ENCODE assay signal across 9 cellular contexts in genomic region chr13:79403113-79403512, GRCh38. TPM values are rescaled to one million over a fixed set of nuclear protein-coding genes. Genes with fewer than 3 reads are reported as not detected.
DNase-seq lines count a peak whose midpoint lies in the region; ATAC-seq and TF ChIP-seq lines count a peak whose summit lies in the region.
"Had no signal": no experiment of that assay in that cellular context is flagged by ENCODE, and none has a peak within 500 bp of the region (broad histone marks: within the 10 kb centered on the region; RNA-seq: fewer than 3 reads in every experiment).

No MANE protein-coding gene starts in this region.

- DNase-seq in CD8-positive, alpha-beta memory T cell: no peak
- no peak for DNase-seq in HEK293T (ENCODE audit: extremely low spot score)
- no peak for DNase-seq in activated naive CD8-positive, alpha-beta T cell treated with anti-CD3 and anti-CD28 coated beads, Interleukin-2, amount 50 U/mL, for 24 hours
- no peak for DNase-seq in naive thymus-derived CD4-positive, alpha-beta T cell
- no peak for DNase-seq in MV-4-11 (lab: John Stamatoyannopoulos, UW)
- no peak for DNase-seq in sigmoid colon
- no peak for DNase-seq in AG20443 (ENCODE audit: low spot score)
- no peak for DNase-seq in DMS79 (lab: John Stamatoyannopoulos, UW)
- DNase-seq: cerebellar nuclear complex had no signal

- no peak overlapping the region for H3K27ac ChIP-seq in CD8-positive, alpha-beta memory T cell (ENCODE audit: low read depth, low read length)
- H3K27ac ChIP-seq in naive thymus-derived CD4-positive, alpha-beta T cell (ENCODE audit: low read depth, low read length): peak overlapping the region; percentile 91
- peak overlapping the region in 1 of 4 donors; percentile 0 for H3K27ac ChIP-seq in sigmoid colon

- no peak for TF ChIP-seq CTCF in sigmoid colon (IDR thresholded peaks at IDR 0.05)

- no peak for ATAC-seq in activated naive CD8-positive, alpha-beta T cell treated with anti-CD3 and anti-CD28 coated beads, Interleukin-2, amount 50 U/mL, for 24 hours
- ATAC-seq in naive thymus-derived CD4-positive, alpha-beta T cell: no peak

- peak overlapping the region in 5 of 8 donors; percentile 4 to 85 (median 73) for H3K27ac Mint-ChIP-seq in CD8-positive, alpha-beta memory T cell
- H3K27ac Mint-ChIP-seq in activated naive CD8-positive, alpha-beta T cell treated with anti-CD3 and anti-CD28 coated beads, Interleukin-2, amount 50 U/mL, for 24 hours: peak overlapping the region; percentile 69
- peak overlapping the region in 4 of 9 donors; percentile 45 to 88 (median 76) for H3K27ac Mint-ChIP-seq in naive thymus-derived CD4-positive, alpha-beta T cell

- no peak for TF ChIP-seq POLR2A in sigmoid colon (IDR thresholded peaks at IDR 0.05)

- no peaks in the 10 kb centered on the region for H3K27me3 ChIP-seq in CD8-positive, alpha-beta memory T cell (ENCODE audit: insufficient read depth, low read length, poor library complexity, severe bottlenecking)
- H3K27me3 ChIP-seq in naive thymus-derived CD4-positive, alpha-beta T cell (ENCODE audit: control insufficient read depth in 2 of 2, insufficient read depth in 2 of 2, low read length in 2 of 2): no peaks in the 10 kb centered on the region
- H3K27me3 ChIP-seq in sigmoid colon: no peaks in the 10 kb centered on the region

- peaks cover 16 to 17% (median 17%) of the 10 kb centered on the region in 3 donors for H3K4me1 Mint-ChIP-seq in CD8-positive, alpha-beta memory T cell
- H3K4me1 Mint-ChIP-seq in activated naive CD8-positive, alpha-beta T cell treated with anti-CD3 and anti-CD28 coated beads, Interleukin-2, amount 50 U/mL, for 24 hours: peaks cover 62% of the 10 kb centered on the region
- peaks cover 17 to 56% (median 54%) of the 10 kb centered on the region in 7 donors for H3K4me1 Mint-ChIP-seq in naive thymus-derived CD4-positive, alpha-beta T cell

- no peaks in the 10 kb centered on the region for H3K36me3 ChIP-seq in CD8-positive, alpha-beta memory T cell (ENCODE audit: insufficient read depth, low read length)
- peaks cover 0 to 7% (median 0%) of the 10 kb centered on the region in 3 experiments for H3K36me3 ChIP-seq in naive thymus-derived CD4-positive, alpha-beta T cell (ENCODE audit: control insufficient read depth in 2 of 3, insufficient read depth in 3 of 3, low read length in 3 of 3)
- H3K36me3 ChIP-seq in sigmoid colon: peaks cover 0 to 6% (median 0%) of the 10 kb centered on the region in 4 donors

- H3K4me1 ChIP-seq in CD8-positive, alpha-beta memory T cell (ENCODE audit: insufficient read depth, low read length): peaks cover 65% of the 10 kb centered on the region
- H3K4me1 ChIP-seq in naive thymus-derived CD4-positive, alpha-beta T cell (ENCODE audit: control insufficient read depth in 2 of 2, insufficient read depth in 2 of 2, low read length in 2 of 2): peaks cover 44% of the 10 kb centered on the region in 2 donors
- peaks cover 0 to 61% (median 47%) of the 10 kb centered on the region in 4 donors for H3K4me1 ChIP-seq in sigmoid colon

- CTCF ChIA-PET in CD8-positive, alpha-beta memory T cell (lab: Charles Lee): interaction anchor here (0.9 to 7.3 kb wide), 4 partner anchors 10 to 78 kb away, joined by 3 to 45 read pairs (median 4); partner anchors contain the start of gene NDFIP2
- CTCF ChIA-PET in HEK293T (lab: Yijun Ruan, JAX): interaction anchor here (0.6 to 2.6 kb wide), 4 partner anchors 12 to 1674 kb away, joined by 3 to 10 read pairs (median 4); no protein-coding TSS in a partner anchor
- CTCF ChIA-PET in naive thymus-derived CD4-positive, alpha-beta T cell (lab: Charles Lee): interaction anchor here (0.6 to 4.0 kb wide), 3 partner anchors 10 to 87 kb away, joined by 3 to 34 read pairs (median 6); no protein-coding TSS in a partner anchor

- H3K27me3 Mint-ChIP-seq in CD8-positive, alpha-beta memory T cell: no peaks in the 10 kb centered on the region
- no peaks in the 10 kb centered on the region for H3K27me3 Mint-ChIP-seq in activated naive CD8-positive, alpha-beta T cell treated with anti-CD3 and anti-CD28 coated beads, Interleukin-2, amount 50 U/mL, for 24 hours
- H3K27me3 Mint-ChIP-seq in naive thymus-derived CD4-positive, alpha-beta T cell: no peaks in the 10 kb centered on the region

- no peaks in the 10 kb centered on the region for H3K9me3 Mint-ChIP-seq in CD8-positive, alpha-beta memory T cell
- no peaks in the 10 kb centered on the region for H3K9me3 Mint-ChIP-seq in activated naive CD8-positive, alpha-beta T cell treated with anti-CD3 and anti-CD28 coated beads, Interleukin-2, amount 50 U/mL, for 24 hours
- peaks cover 0 to 3% (median 0%) of the 10 kb centered on the region in 11 donors for H3K9me3 Mint-ChIP-seq in naive thymus-derived CD4-positive, alpha-beta T cell

- POLR2A ChIA-PET in CD8-positive, alpha-beta memory T cell (lab: Charles Lee): no interaction called here
- POLR2A ChIA-PET in HEK293T (lab: Yijun Ruan, JAX): interaction anchor here (0.6 to 1.7 kb wide), 4 partner anchors 9 to 938 kb away, joined by 3 to 5 read pairs (median 3); partner anchors contain the start of genes NDFIP2 and SPRY2
- POLR2A ChIA-PET in naive thymus-derived CD4-positive, alpha-beta T cell (lab: Charles Lee): interaction anchor here (3.0 kb wide), 1 partner anchor 10 kb away, joined by 26 read pairs; no protein-coding TSS in a partner anchor

- H3K4me3 ChIP-seq in CD8-positive, alpha-beta memory T cell (ENCODE audit: low read length): peak overlapping the region; percentile 87
- peak overlapping the region; percentile 93 for H3K4me3 ChIP-seq in naive thymus-derived CD4-positive, alpha-beta T cell (ENCODE audit: low read length)
- H3K4me3 ChIP-seq in sigmoid colon: peak overlapping the region in 1 of 4 donors; percentile 87

- H3K9me3 ChIP-seq in CD8-positive, alpha-beta memory T cell (ENCODE audit: low read length): no peaks in the 10 kb centered on the region
- no peaks in the 10 kb centered on the region for H3K9me3 ChIP-seq in naive thymus-derived CD4-positive, alpha-beta T cell (ENCODE audit: control insufficient read depth in 2 of 3, low read length in 3 of 3)
- no peaks in the 10 kb centered on the region for H3K9me3 ChIP-seq in sigmoid colon

- 47 to 55% methylated on average over 4 of the region's 4 CpGs for WGBS in sigmoid colon, 2 donors

- peaks cover 0 to 34% (median 5%) of the 10 kb centered on the region in 3 donors for H3K36me3 Mint-ChIP-seq in CD8-positive, alpha-beta memory T cell
- peaks cover 40% of the 10 kb centered on the region for H3K36me3 Mint-ChIP-seq in activated naive CD8-positive, alpha-beta T cell treated with anti-CD3 and anti-CD28 coated beads, Interleukin-2, amount 50 U/mL, for 24 hours (ENCODE audit: low read depth)
- H3K36me3 Mint-ChIP-seq in naive thymus-derived CD4-positive, alpha-beta T cell: peaks cover 0 to 28% (median 7%) of the 10 kb centered on the region in 5 donors

- H3K4me3 Mint-ChIP-seq in CD8-positive, alpha-beta memory T cell: no peak overlapping the region
- no peak overlapping the region for H3K4me3 Mint-ChIP-seq in activated naive CD8-positive, alpha-beta T cell treated with anti-CD3 and anti-CD28 coated beads, Interleukin-2, amount 50 U/mL, for 24 hours
- no peak overlapping the region for H3K4me3 Mint-ChIP-seq in naive thymus-derived CD4-positive, alpha-beta T cell

- intact Hi-C loops in naive thymus-derived CD4-positive, alpha-beta T cell (cut with micrococcal nuclease): no loop called here
- intact Hi-C loops in sigmoid colon (cut with DNase I): loop anchor here (10.0 kb wide), 2 partner anchors 748 to 1268 kb away; partner anchors contain the start of gene OBI1

- no peak for TF ChIP-seq EP300 in sigmoid colon (IDR thresholded peaks at IDR 0.05)

TF ChIP-seq in HEK293T, 16 proteins besides CTCF, POLR2A, EP300 and RAD21:
- TF ChIP-seq HDGF (IDR thresholded peaks at IDR 0.05; ENCODE audit: borderline replicate concordance): no peak
- 0 out of 2 replicates have a peak, but pooled peaks have one; percentile 26 for TF ChIP-seq PKNOX1 (IDR thresholded peaks at IDR 0.05)
- peak; percentile 72; the same call in 1 of the 2 replicates for TF ChIP-seq ZNF384 (IDR thresholded peaks at IDR 0.05)

RNA-seq across cellular contexts. Expression of gene RBM26, which starts 2.9 kb away (rescaled TPM):
- 10 to 100 TPM; 59.4 to 61.7 TPM for total RNA-seq in CD8-positive, alpha-beta memory T cell
- polyA plus RNA-seq in CD8-positive, alpha-beta memory T cell: 15.8 TPM
- total RNA-seq in naive thymus-derived CD4-positive, alpha-beta T cell: 100 to 1,000 TPM in 2 of 5 experiments, 10 to 100 TPM in 3; 75.4 to 136 (median 85.2) TPM
- polyA plus RNA-seq in naive thymus-derived CD4-positive, alpha-beta T cell: 10 to 100 TPM; 15.7 to 18.8 TPM
- 10 to 100 TPM; 29.6 to 47.4 (median 38.0) TPM for total RNA-seq in sigmoid colon
- polyA plus RNA-seq in sigmoid colon: 10 to 100 TPM in 1 of 3 donors, 1 to 10 TPM in 2; 4.8 to 19.9 (median 4.9) TPM
